Comparison of ENCODE assay signal across 10 cellular contexts in the genomic region with DNA sequence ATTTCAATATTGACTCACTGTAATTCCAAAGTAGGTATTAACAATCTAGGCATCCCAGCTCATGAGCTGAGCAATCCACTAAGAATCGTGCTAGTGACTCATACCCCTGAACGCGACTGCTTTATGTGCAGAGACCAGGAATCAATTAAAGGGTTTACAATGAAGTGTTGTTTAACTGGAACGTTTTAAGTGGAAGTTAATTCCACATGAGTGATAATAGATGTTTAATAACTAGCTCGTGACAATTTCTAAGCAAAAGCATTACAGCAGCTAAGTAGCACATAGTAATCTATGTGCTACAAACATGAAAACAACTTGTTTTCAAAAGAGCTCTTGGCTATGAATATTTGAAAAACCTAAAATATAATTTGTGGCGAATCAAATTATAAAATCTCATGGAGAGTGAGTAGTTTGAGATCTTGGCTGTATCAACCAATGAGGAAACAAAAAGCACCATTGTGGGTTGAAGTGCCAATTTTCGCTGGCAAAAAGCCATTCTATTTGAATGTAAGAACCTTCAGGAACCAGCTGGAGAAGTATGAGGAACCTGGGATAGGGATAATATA. TPM values are rescaled to one million over a fixed set of nuclear protein-coding genes. Genes with fewer than 3 reads are reported as not detected.
DNase-seq lines count a peak whose midpoint lies in the region; ATAC-seq and TF ChIP-seq lines count a peak whose summit lies in the region.
"Had no signal": no experiment of that assay in that cellular context is flagged by ENCODE, and none has a peak within 500 bp of the region (broad histone marks: within the 10 kb centered on the region; RNA-seq: fewer than 3 reads in every experiment).

No MANE protein-coding gene starts in this region.

- H3K4me1 Mint-ChIP-seq in activated CD4-positive, alpha-beta T cell treated with anti-CD3 and anti-CD28 coated beads, Interleukin-2, amount 10 ng/mL, durations not matched to agents 7 days and 5 days: no peaks in the 10 kb centered on the region
- H3K4me1 Mint-ChIP-seq: CD4-positive, CD25-positive, alpha-beta regulatory T cell had no signal

- no peak overlapping the region for H3K27ac Mint-ChIP-seq in activated CD4-positive, alpha-beta T cell treated with anti-CD3 and anti-CD28 coated beads, Interleukin-2, amount 10 ng/mL, durations not matched to agents 7 days and 5 days
- H3K27ac Mint-ChIP-seq: CD4-positive, CD25-positive, alpha-beta regulatory T cell had no signal

- H3K9me3 Mint-ChIP-seq in activated CD4-positive, alpha-beta T cell treated with anti-CD3 and anti-CD28 coated beads, Interleukin-2, amount 10 ng/mL, durations not matched to agents 7 days and 5 days: no peaks in the 10 kb centered on the region
- H3K9me3 Mint-ChIP-seq: CD4-positive, CD25-positive, alpha-beta regulatory T cell had no signal

- no peak for TF ChIP-seq CTCF in fibroblast of pulmonary artery (IDR thresholded peaks at IDR 0.05; ENCODE audit: low read length, missing control alignments)

- H3K4me3 ChIP-seq in fibroblast of pulmonary artery (replicated peaks; ENCODE audit: low read depth, low read length): peak overlapping the region; percentile 17

- no peak for ATAC-seq in GM21526 (IDR thresholded peaks at IDR 0.05; ENCODE audit: low FRiP score, unreplicated experiment)

- DNase-seq in A172 (ENCODE audit: low spot score): peak; percentile 95
- peak; percentile 26 for DNase-seq in HT-29 (ENCODE audit: low spot score)
- peak; percentile 64 for DNase-seq in NCI-H82 (lab: John Stamatoyannopoulos, UW)
- DNase-seq in fibroblast of pulmonary artery (ENCODE audit: low read depth): peak; percentile 76
- DNase-seq in OCI-M2 (lab: John Stamatoyannopoulos, UW; ENCODE audit: unreplicated experiment): no peak
- DNase-seq in activated CD4-positive, alpha-beta T cell treated with anti-CD3 and anti-CD28 coated beads, Interleukin-2, amount 10 ng/mL, durations not matched to agents 7 days and 5 days: no peak
- no peak for DNase-seq in cortex of kidney (lab: John Stamatoyannopoulos, UW)
- DNase-seq: activated CD4-positive, alpha-beta T cell treated with anti-CD3 and anti-CD28 coated beads for 1 hour; CD4-positive, CD25-positive, alpha-beta regulatory T cell had no signal

- peaks cover 4% of the 10 kb centered on the region for H3K27me3 Mint-ChIP-seq in activated CD4-positive, alpha-beta T cell treated with anti-CD3 and anti-CD28 coated beads, Interleukin-2, amount 10 ng/mL, durations not matched to agents 7 days and 5 days

- no peaks in the 10 kb centered on the region for H3K36me3 Mint-ChIP-seq in activated CD4-positive, alpha-beta T cell treated with anti-CD3 and anti-CD28 coated beads, Interleukin-2, amount 10 ng/mL, durations not matched to agents 7 days and 5 days (ENCODE audit: low read depth)
- H3K36me3 Mint-ChIP-seq: CD4-positive, CD25-positive, alpha-beta regulatory T cell had no signal

- POLR2A ChIA-PET in activated CD4-positive, alpha-beta T cell treated with anti-CD3 and anti-CD28 coated beads, Interleukin-2, amount 10 ng/mL, durations not matched to agents 7 days and 5 days (lab: Charles Lee): no interaction called here

- H3K4me3 Mint-ChIP-seq in activated CD4-positive, alpha-beta T cell treated with anti-CD3 and anti-CD28 coated beads, Interleukin-2, amount 10 ng/mL, durations not matched to agents 7 days and 5 days: no peak overlapping the region
- H3K4me3 Mint-ChIP-seq: CD4-positive, CD25-positive, alpha-beta regulatory T cell had no signal

- CTCF ChIA-PET in activated CD4-positive, alpha-beta T cell treated with anti-CD3 and anti-CD28 coated beads, Interleukin-2, amount 10 ng/mL, durations not matched to agents 7 days and 5 days (lab: Charles Lee): interaction anchor here (0.6 kb wide), 1 partner anchor 20 kb away, joined by 3 read pairs; no protein-coding TSS in a partner anchor

RNA-seq across cellular contexts. Expression of a gene that starts 9.4 kb away (rescaled TPM):
- total RNA-seq in A172 (2014; rRNA removed; shearing (Covaris generic)): 89.1 and 114 TPM in 2 replicates
- total RNA-seq in HT-29 (2014; rRNA removed; shearing (Covaris generic)): not detected in 2 replicates
- total RNA-seq in activated CD4-positive, alpha-beta T cell treated with anti-CD3 and anti-CD28 coated beads, Interleukin-2, amount 10 ng/mL, durations not matched to agents 7 days and 5 days: 1 to 10 TPM in 1 of 2 experiments, under 1 TPM in 1; 0.79 to 1.1 TPM
- total RNA-seq: CD4-positive, CD25-positive, alpha-beta regulatory T cell had no signal

RNA-seq across cellular contexts. Expression of a gene that starts 27.0 kb away (rescaled TPM):
- total RNA-seq in A172 (2014; rRNA removed; shearing (Covaris generic)): not detected in 2 replicates
- not detected in 2 replicates for total RNA-seq in HT-29 (2014; rRNA removed; shearing (Covaris generic))
- total RNA-seq in activated CD4-positive, alpha-beta T cell treated with anti-CD3 and anti-CD28 coated beads, Interleukin-2, amount 10 ng/mL, durations not matched to agents 7 days and 5 days: not detected
- total RNA-seq: CD4-positive, CD25-positive, alpha-beta regulatory T cell had no signal

Comparison
In these comparisons a context has a peak if more than half of its experiments do, and no peak if none do; other contexts are left out.
1. DNase-seq: peak in A172 (single experiment), HT-29 (single experiment), NCI-H82 (single experiment) and fibroblast of pulmonary artery (single experiment); none in OCI-M2 (single experiment), activated CD4-positive, alpha-beta T cell treated with anti-CD3 and anti-CD28 coated beads, Interleukin-2, amount 10 ng/mL, durations not matched to agents 7 days and 5 days (single experiment) and cortex of kidney (single experiment).
2. RNA of a gene that starts 9.4 kb away (total RNA-seq): 89.1 to 114 TPM in A172; 0.79 to 1.1 TPM in activated CD4-positive, alpha-beta T cell treated with anti-CD3 and anti-CD28 coated beads, Interleukin-2, amount 10 ng/mL, durations not matched to agents 7 days and 5 days and not detected in HT-29; every median in the first group is over 10 times any median in the second.